Comparison of ENCODE assay signal across 8 cellular contexts in genomic region chr10:58268454-58268945, GRCh38. TPM values are rescaled to one million over a fixed set of nuclear protein-coding genes. Genes with fewer than 3 reads are reported as not detected.
DNase-seq lines count a peak whose midpoint lies in the region; ATAC-seq, FAIRE-seq and TF ChIP-seq lines count a peak whose summit lies in the region.

No MANE protein-coding gene starts in this region.

- WGBS in mesodermal cell (ENCODE audit: insufficient coverage in 2 of 2), 2 experiments = 0 to 6% methylated on average over 3 to 8 of the region's 13 CpGs

- H3K9me3 Mint-ChIP-seq in activated naive CD4-positive, alpha-beta T cell treated with anti-CD3 and anti-CD28 coated beads, Interleukin-2, amount 50 U/mL, for 24 hours = no peaks in the 10 kb centered on the region
- peaks cover 0 to 2% (median 0%) of the 10 kb centered on the region in 5 experiments for H3K9me3 Mint-ChIP-seq in brain

- H3K4me1 Mint-ChIP-seq in activated naive CD4-positive, alpha-beta T cell treated with anti-CD3 and anti-CD28 coated beads, Interleukin-2, amount 50 U/mL, for 24 hours = peaks cover 49% of the 10 kb centered on the region
- peaks cover 51% of the 10 kb centered on the region for H3K4me1 Mint-ChIP-seq in brain

- FAIRE-seq in RCC 7860 (lab: Jason Lieb, UNC) = no peak

- peak overlapping the region; percentile 86 for H3K27ac ChIP-seq in mesodermal cell (ENCODE audit: low read depth, low read length, severe bottlenecking)

- H3K9me3 ChIP-seq in mesodermal cell (ENCODE audit: control insufficient read depth, low read length) = no peaks in the 10 kb centered on the region

- H3K4me3 Mint-ChIP-seq in activated naive CD4-positive, alpha-beta T cell treated with anti-CD3 and anti-CD28 coated beads, Interleukin-2, amount 50 U/mL, for 24 hours = peak overlapping the region; percentile 97
- H3K4me3 Mint-ChIP-seq in brain = peak overlapping the region; percentile 95 to 100 (median 98)

- no peak for DNase-seq in activated naive CD4-positive, alpha-beta T cell (lab: John Stamatoyannopoulos, UW)
- DNase-seq in HS-5 (ENCODE audit: low read depth) = peak; percentile 61
- DNase-seq in mucosa of gallbladder (ENCODE audit: low spot score) = no peak
- no peak for DNase-seq in RCC 7860 (ENCODE audit: low spot score)

- peak overlapping the region; percentile 75 for H3K4me3 ChIP-seq in mesodermal cell (ENCODE audit: extremely low read depth, insufficient read depth, low read length, poor library complexity, severe bottlenecking)

- H3K4me1 ChIP-seq in mesodermal cell (ENCODE audit: control insufficient read depth, insufficient read depth, low read length, poor library complexity, severe bottlenecking) = no peaks in the 10 kb centered on the region

- TF ChIP-seq CTCF in brain (conservative IDR thresholded peaks at IDR 0.05) = no peak

- H3K36me3 ChIP-seq in mesodermal cell (ENCODE audit: control insufficient read depth, insufficient read depth, low read length) = no peaks in the 10 kb centered on the region

- no peak for ATAC-seq in GM19397 (IDR thresholded peaks at IDR 0.05; ENCODE audit: unreplicated experiment)

- H3K27ac Mint-ChIP-seq in activated naive CD4-positive, alpha-beta T cell treated with anti-CD3 and anti-CD28 coated beads, Interleukin-2, amount 50 U/mL, for 24 hours = peak overlapping the region; percentile 98
- peak overlapping the region; percentile 98 to 99 (median 99) for H3K27ac Mint-ChIP-seq in brain

- peaks cover 5% of the 10 kb centered on the region for H3K36me3 Mint-ChIP-seq in activated naive CD4-positive, alpha-beta T cell treated with anti-CD3 and anti-CD28 coated beads, Interleukin-2, amount 50 U/mL, for 24 hours
- peaks cover 10% of the 10 kb centered on the region for H3K36me3 Mint-ChIP-seq in brain

- no peaks in the 10 kb centered on the region for H3K27me3 Mint-ChIP-seq in activated naive CD4-positive, alpha-beta T cell treated with anti-CD3 and anti-CD28 coated beads, Interleukin-2, amount 50 U/mL, for 24 hours
- peaks cover 3% of the 10 kb centered on the region for H3K27me3 Mint-ChIP-seq in brain

RNA-seq across cellular contexts. Expression of gene CISD1, which starts 0.5 kb away (rescaled TPM):
- polyA plus RNA-seq in brain (ENCODE audit: insufficient read depth, low read depth, low replicate concordance) = 99.0 TPM
- polyA plus RNA-seq in mesodermal cell (2013, experiment 1 of 2) = 36.9 TPM
- polyA plus RNA-seq in mesodermal cell (2013, experiment 2 of 2) = 36.5 TPM
- total RNA-seq in mucosa of gallbladder = 34.2 TPM

RNA-seq across cellular contexts. Expression of gene IPMK, which starts 0.8 kb away (rescaled TPM):
- 2.3 TPM for polyA plus RNA-seq in brain (ENCODE audit: insufficient read depth, low read depth, low replicate concordance)
- polyA plus RNA-seq in mesodermal cell (2013, experiment 1 of 2) = 8.8 TPM
- polyA plus RNA-seq in mesodermal cell (2013, experiment 2 of 2) = 8.8 TPM
- 6.4 TPM for total RNA-seq in mucosa of gallbladder
